11 cellular contexts compared by ENCODE assay signal in the genomic region with DNA sequence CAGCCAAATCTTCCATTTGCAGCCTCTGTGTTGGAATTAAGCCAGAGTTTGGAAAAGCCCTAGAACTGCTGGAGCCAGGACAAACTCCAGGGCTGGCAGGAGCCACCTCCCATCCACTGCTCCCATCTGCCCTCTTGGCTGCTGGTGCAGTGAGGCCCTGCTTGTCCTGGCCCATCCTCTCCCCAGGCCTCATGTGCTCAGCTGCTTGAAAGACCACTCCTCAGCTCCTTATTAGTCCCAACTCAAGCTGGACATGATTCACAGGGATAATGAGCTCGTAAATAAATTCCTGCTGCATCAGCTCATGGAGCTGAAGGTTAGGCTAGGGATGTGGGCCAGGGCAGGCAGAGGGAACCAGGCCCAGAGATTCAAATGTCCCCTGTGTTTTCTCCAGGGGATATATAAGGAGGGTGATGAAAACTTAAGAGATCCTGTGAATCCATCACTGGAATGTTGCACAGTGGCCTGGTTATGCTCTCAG.
A peak's percentile ranks its signal among the peaks of the same experiment; 100 is the strongest.
DNase-seq lines count a peak whose midpoint lies in the region; ATAC-seq, FAIRE-seq and TF ChIP-seq lines count a peak whose summit lies in the region.
"Had no signal": no experiment of that assay in that cellular context is flagged by ENCODE, and none has a peak within 500 bp of the region (broad histone marks: within the 10 kb centered on the region; RNA-seq: fewer than 3 reads in every experiment).

No MANE protein-coding gene starts in this region.

- TF ChIP-seq CTCF in colonic mucosa (IDR thresholded peaks at IDR 0.05): no peak
- no peak for TF ChIP-seq CTCF in mucosa of descending colon (IDR thresholded peaks at IDR 0.05)

- H3K27ac ChIP-seq in colonic mucosa: no peak overlapping the region

- peak; percentile 79 for DNase-seq in M059J (ENCODE audit: low read depth)
- DNase-seq in colonic mucosa: peak; percentile 16
- no peak for DNase-seq in mucosa of descending colon
- DNase-seq in urothelium cell line (ENCODE audit: low spot score): peak; percentile 36
- DNase-seq in hepatic stellate cell (ENCODE audit: low spot score): no peak
- DNase-seq in HuH-7.5 (ENCODE audit: low spot score): no peak
- DNase-seq: GDM1, natural killer cell, NCI-H1105 treated with DMSO at 0.1 percent for 48 hours had no signal

- H3K36me3 ChIP-seq in colonic mucosa (no peaks in the 10 kb centered on the region), mucosa of descending colon (ENCODE audit: low read depth) (no peaks in the 10 kb centered on the region)
- H3K36me3 ChIP-seq: breast epithelium had no signal

- H3K9me3 ChIP-seq in colonic mucosa (no peaks in the 10 kb centered on the region), mucosa of descending colon (no peaks in the 10 kb centered on the region)
- H3K9me3 ChIP-seq: breast epithelium had no signal

- no peak for FAIRE-seq in urothelium cell line (lab: Jason Lieb, UNC)

- no peaks in the 10 kb centered on the region for H3K27me3 ChIP-seq in colonic mucosa
- H3K27me3 ChIP-seq: breast epithelium had no signal

- no peak overlapping the region for H3K9ac ChIP-seq in colonic mucosa (ENCODE audit: low read depth in 2 of 2, low read length in 2 of 2)

- ATAC-seq in mucosa of descending colon (peak; percentile 45), GM21381 (IDR thresholded peaks at IDR 0.05; ENCODE audit: unreplicated experiment) (no peak)
- ATAC-seq: natural killer cell had no signal

- intact Hi-C loops in colonic mucosa (cut with DNase I): no loop called here
- intact Hi-C loops in mucosa of descending colon (cut with DNase I, micrococcal nuclease): no loop called here

- H3K4me3 ChIP-seq in colonic mucosa (no peak overlapping the region), mucosa of descending colon (no peak overlapping the region)
- H3K4me3 ChIP-seq: breast epithelium had no signal

- no peaks in the 10 kb centered on the region for H3K4me1 ChIP-seq in colonic mucosa
- H3K4me1 ChIP-seq in mucosa of descending colon (ENCODE audit: low read depth): no peaks in the 10 kb centered on the region

Comparison
In these comparisons a context has a peak if more than half of its experiments do, and no peak if none do; other contexts are left out.
1. DNase-seq: peak in M059J (single experiment), colonic mucosa (single experiment) and urothelium cell line (single experiment); none in mucosa of descending colon (0 of 3), hepatic stellate cell (single experiment) and HuH-7.5 (single experiment).